Comparison of ENCODE assay signal across 10 cellular contexts in genomic region chr7:137081694-137082093, GRCh38.
DNase-seq lines count a peak whose midpoint lies in the region; ATAC-seq and TF ChIP-seq lines count a peak whose summit lies in the region.
"Had no signal": no experiment of that assay in that cellular context is flagged by ENCODE, and none has a peak within 500 bp of the region (broad histone marks: within the 10 kb centered on the region; RNA-seq: fewer than 3 reads in every experiment).

No MANE protein-coding gene starts in this region.

- H3K79me2 ChIP-seq in osteoblast (ENCODE audit: insufficient read depth, low read length): no peaks in the 10 kb centered on the region
- H3K79me2 ChIP-seq in MM.1S (ENCODE audit: low read length): no peaks in the 10 kb centered on the region

- no peak overlapping the region for H2AFZ ChIP-seq in osteoblast (ENCODE audit: low read length)
- H2AFZ ChIP-seq in MM.1S (ENCODE audit: low read length): no peak overlapping the region

- no peaks in the 10 kb centered on the region for H3K36me3 ChIP-seq in osteoblast (ENCODE audit: insufficient read depth, low read length)
- H3K36me3 ChIP-seq in MM.1S (replicated peaks; ENCODE audit: insufficient read depth, low read length): no peaks in the 10 kb centered on the region

- H3K4me1 ChIP-seq in osteoblast (ENCODE audit: insufficient read depth, low read length) (peaks cover 32% of the 10 kb centered on the region), MM.1S (ENCODE audit: low read length) (no peaks in the 10 kb centered on the region)

- DNase-seq in AG09319 (ENCODE audit: extremely low read depth, low read depth) (peak; percentile 97), RPMI7951 (ENCODE audit: low read depth) (peak; percentile 92), fibroblast of the aortic adventitia (ENCODE audit: low read depth) (peak; percentile 100), osteoblast (ENCODE audit: insufficient read length, low spot score, missing footprints) (peak; percentile 64), NOMO-1 treated with DMSO at 0.1 percent for 48 hours (lab: John Stamatoyannopoulos, UW; ENCODE audit: unreplicated experiment) (no peak), NOMO-1 treated with dmso at 0.1 percent for 144 hours (lab: John Stamatoyannopoulos, UW; ENCODE audit: unreplicated experiment) (no peak), MM.1S (no peak)
- DNase-seq: NCI-H1417 had no signal

- H3K9ac ChIP-seq in MM.1S (ENCODE audit: low read length): no peak overlapping the region

- TF ChIP-seq CTCF in AG09319 (IDR thresholded peaks at IDR 0.05; ENCODE audit: low read depth, low read length): no peak
- TF ChIP-seq CTCF in fibroblast of the aortic adventitia (IDR thresholded peaks at IDR 0.05; ENCODE audit: insufficient read depth, low read length): no peak
- no peak for TF ChIP-seq CTCF in osteoblast (IDR thresholded peaks at IDR 0.05; ENCODE audit: extremely low read depth, low read depth, low read length)
- TF ChIP-seq CTCF in MM.1S (IDR thresholded peaks at IDR 0.05; ENCODE audit: low read length): no peak

- no peak for ATAC-seq in GM18909 (IDR thresholded peaks at IDR 0.05; ENCODE audit: poor library complexity, unreplicated experiment)
- ATAC-seq: Panc1 had no signal

- no peaks in the 10 kb centered on the region for H3K27me3 ChIP-seq in osteoblast (ENCODE audit: insufficient read depth, low read length)
- no peaks in the 10 kb centered on the region for H3K27me3 ChIP-seq in MM.1S (replicated peaks; ENCODE audit: insufficient read depth, low read length)

- H4K20me1 ChIP-seq in osteoblast (ENCODE audit: insufficient read depth, low read length) (no peaks in the 10 kb centered on the region), MM.1S (ENCODE audit: insufficient read depth, low read length) (no peaks in the 10 kb centered on the region)

- no peak overlapping the region for H3K4me3 ChIP-seq in fibroblast of the aortic adventitia (ENCODE audit: low read depth, low read length)
- no peak overlapping the region for H3K4me3 ChIP-seq in osteoblast (ENCODE audit: insufficient read depth, low read length)
- no peak overlapping the region for H3K4me3 ChIP-seq in MM.1S (ENCODE audit: low read length)

- no peaks in the 10 kb centered on the region for H3F3A ChIP-seq in MM.1S (ENCODE audit: insufficient read depth, low read length)

- no peaks in the 10 kb centered on the region for H3K9me2 ChIP-seq in MM.1S (replicated peaks; ENCODE audit: insufficient read depth, low read length)

- H3K4me2 ChIP-seq in osteoblast (ENCODE audit: insufficient read depth, low read length) (peak overlapping the region; percentile 17), MM.1S (ENCODE audit: low read depth, low read length) (no peak overlapping the region)

- H3K9me3 ChIP-seq in osteoblast (ENCODE audit: low read depth, low read length): no peaks in the 10 kb centered on the region
- no peaks in the 10 kb centered on the region for H3K9me3 ChIP-seq in MM.1S (replicated peaks; ENCODE audit: insufficient read depth, low read length)

- H3K27ac ChIP-seq in osteoblast (ENCODE audit: low read depth, low read length) (peak overlapping the region; percentile 8), MM.1S (ENCODE audit: low read length) (no peak overlapping the region)

Comparison
In these comparisons a context has a peak if more than half of its experiments do, and no peak if none do; other contexts are left out.
1. DNase-seq: peak in AG09319 (single experiment), RPMI7951 (single experiment), fibroblast of the aortic adventitia (single experiment) and osteoblast (single experiment); none in NOMO-1 treated with DMSO at 0.1 percent for 48 hours (single experiment), NOMO-1 treated with dmso at 0.1 percent for 144 hours (single experiment) and MM.1S (single experiment).